Comparison of ENCODE assay signal across 1 cellular context in the genomic region with DNA sequence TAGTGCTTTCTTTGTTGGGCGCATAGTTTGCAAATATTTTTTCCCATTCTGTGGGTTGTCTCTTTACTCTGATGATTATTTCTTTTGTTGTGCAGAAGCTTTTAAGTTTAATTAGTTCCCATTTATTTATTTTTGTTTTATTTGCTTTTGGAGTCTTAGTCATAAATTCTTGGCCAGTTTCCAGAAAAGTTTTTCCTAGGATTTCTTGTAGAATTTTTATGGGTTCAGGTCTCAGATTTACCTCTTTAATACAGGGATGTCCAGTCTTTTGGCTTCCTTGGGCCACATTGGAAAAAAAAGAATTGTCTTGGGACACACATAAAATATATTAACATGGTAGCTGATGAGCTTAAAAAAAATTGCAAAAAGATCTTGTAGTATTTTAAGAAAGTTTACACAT.
TF ChIP-seq lines count a peak whose summit lies in the region.

No MANE protein-coding gene starts in this region.

TF ChIP-seq in GM23338, 12 proteins besides CTCF, POLR2A, EP300 and RAD21 (continued from another document):
- TF ChIP-seq, protein P1, sequence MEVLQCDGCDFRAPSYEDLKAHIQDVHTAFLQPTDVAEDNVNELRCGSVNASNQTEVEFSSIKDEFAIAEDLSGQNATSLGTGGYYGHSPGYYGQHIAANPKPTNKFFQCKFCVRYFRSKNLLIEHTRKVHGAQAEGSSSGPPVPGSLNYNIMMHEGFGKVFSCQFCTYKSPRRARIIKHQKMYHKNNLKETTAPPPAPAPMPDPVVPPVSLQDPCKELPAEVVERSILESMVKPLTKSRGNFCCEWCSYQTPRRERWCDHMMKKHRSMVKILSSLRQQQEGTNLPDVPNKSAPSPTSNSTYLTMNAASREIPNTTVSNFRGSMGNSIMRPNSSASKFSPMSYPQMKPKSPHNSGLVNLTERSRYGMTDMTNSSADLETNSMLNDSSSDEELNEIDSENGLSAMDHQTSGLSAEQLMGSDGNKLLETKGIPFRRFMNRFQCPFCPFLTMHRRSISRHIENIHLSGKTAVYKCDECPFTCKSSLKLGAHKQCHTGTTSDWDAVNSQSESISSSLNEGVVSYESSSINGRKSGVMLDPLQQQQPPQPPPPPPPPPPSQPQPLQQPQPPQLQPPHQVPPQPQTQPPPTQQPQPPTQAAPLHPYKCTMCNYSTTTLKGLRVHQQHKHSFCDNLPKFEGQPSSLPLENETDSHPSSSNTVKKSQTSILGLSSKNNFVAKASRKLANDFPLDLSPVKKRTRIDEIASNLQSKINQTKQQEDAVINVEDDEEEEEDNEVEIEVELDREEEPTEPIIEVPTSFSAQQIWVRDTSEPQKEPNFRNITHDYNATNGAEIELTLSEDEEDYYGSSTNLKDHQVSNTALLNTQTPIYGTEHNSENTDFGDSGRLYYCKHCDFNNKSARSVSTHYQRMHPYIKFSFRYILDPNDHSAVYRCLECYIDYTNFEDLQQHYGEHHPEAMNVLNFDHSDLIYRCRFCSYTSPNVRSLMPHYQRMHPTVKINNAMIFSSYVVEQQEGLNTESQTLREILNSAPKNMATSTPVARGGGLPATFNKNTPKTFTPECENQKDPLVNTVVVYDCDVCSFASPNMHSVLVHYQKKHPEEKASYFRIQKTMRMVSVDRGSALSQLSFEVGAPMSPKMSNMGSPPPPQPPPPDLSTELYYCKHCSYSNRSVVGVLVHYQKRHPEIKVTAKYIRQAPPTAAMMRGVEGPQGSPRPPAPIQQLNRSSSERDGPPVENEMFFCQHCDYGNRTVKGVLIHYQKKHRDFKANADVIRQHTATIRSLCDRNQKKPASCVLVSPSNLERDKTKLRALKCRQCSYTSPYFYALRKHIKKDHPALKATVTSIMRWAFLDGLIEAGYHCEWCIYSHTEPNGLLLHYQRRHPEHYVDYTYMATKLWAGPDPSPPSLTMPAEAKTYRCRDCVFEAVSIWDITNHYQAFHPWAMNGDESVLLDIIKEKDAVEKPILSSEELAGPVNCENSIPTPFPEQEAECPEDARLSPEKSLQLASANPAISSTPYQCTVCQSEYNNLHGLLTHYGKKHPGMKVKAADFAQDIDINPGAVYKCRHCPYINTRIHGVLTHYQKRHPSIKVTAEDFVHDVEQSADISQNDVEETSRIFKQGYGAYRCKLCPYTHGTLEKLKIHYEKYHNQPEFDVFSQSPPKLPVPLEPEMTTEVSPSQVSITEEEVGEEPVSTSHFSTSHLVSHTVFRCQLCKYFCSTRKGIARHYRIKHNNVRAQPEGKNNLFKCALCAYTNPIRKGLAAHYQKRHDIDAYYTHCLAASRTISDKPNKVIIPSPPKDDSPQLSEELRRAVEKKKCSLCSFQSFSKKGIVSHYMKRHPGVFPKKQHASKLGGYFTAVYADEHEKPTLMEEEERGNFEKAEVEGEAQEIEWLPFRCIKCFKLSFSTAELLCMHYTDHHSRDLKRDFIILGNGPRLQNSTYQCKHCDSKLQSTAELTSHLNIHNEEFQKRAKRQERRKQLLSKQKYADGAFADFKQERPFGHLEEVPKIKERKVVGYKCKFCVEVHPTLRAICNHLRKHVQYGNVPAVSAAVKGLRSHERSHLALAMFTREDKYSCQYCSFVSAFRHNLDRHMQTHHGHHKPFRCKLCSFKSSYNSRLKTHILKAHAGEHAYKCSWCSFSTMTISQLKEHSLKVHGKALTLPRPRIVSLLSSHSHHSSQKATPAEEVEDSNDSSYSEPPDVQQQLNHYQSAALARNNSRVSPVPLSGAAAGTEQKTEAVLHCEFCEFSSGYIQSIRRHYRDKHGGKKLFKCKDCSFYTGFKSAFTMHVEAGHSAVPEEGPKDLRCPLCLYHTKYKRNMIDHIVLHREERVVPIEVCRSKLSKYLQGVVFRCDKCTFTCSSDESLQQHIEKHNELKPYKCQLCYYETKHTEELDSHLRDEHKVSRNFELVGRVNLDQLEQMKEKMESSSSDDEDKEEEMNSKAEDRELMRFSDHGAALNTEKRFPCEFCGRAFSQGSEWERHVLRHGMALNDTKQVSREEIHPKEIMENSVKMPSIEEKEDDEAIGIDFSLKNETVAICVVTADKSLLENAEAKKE (CRISPR knock-in tag; IDR thresholded peaks at IDR 0.05), result no peak
- TF ChIP-seq NANOG (IDR thresholded peaks at IDR 0.05; ENCODE audit: borderline replicate concordance) (no peak), ZNF114 (CRISPR knock-in tag; IDR thresholded peaks at IDR 0.05) (no peak), EZH2 (IDR thresholded peaks at IDR 0.05; ENCODE audit: low read depth, unreplicated experiment) (no peak), JUNB (IDR thresholded peaks at IDR 0.05; ENCODE audit: unreplicated experiment) (no peak)
- TF ChIP-seq, protein P2, sequence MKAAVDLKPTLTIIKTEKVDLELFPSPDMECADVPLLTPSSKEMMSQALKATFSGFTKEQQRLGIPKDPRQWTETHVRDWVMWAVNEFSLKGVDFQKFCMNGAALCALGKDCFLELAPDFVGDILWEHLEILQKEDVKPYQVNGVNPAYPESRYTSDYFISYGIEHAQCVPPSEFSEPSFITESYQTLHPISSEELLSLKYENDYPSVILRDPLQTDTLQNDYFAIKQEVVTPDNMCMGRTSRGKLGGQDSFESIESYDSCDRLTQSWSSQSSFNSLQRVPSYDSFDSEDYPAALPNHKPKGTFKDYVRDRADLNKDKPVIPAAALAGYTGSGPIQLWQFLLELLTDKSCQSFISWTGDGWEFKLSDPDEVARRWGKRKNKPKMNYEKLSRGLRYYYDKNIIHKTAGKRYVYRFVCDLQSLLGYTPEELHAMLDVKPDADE (IDR thresholded peaks at IDR 0.05), result no peak
